In the genomic region with DNA sequence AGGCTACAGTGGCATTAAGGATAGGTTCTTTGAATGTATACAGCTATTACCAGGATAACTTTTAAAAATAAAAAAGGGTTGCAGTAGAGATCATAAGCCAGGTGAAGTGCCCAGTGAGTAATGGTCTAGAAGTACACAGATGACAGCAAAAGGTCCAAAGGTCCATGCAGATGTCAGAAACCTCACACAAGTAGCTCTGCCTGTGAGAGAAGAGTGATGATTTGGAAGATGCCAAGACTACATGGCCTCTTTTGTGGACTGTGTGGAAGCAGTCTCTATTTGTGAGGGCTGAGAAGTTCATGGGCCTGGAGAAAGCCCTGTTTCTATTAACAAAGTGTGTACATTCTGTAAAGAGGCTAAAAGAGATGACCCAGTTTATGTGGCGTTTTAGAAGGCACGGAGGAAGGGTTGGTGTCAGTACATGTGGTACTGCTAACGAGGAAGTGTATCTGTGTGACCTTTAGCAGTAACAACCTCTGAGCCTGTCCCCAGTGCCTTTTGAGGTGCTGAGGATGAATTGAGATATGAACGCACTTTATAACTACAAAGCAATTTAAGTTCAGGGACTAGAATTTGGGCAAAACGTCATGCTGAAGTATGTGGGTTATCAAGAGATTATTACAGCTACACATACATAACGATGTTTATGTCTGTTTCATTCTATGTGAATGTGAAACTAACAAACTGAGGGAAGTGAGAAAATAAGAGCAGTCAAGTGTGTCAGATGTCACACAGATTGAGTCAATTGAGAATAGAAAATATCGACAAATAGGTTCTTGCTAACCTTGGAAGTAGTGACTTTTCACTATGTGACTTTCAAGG, we compare ENCODE assay signal across 9 cellular contexts. TPM values are rescaled to one million over a fixed set of nuclear protein-coding genes. Genes with fewer than 3 reads are reported as not detected.
A peak's percentile ranks its signal among the peaks of the same experiment; 100 is the strongest.
DNase-seq lines count a peak whose midpoint lies in the region; ATAC-seq and TF ChIP-seq lines count a peak whose summit lies in the region.
"Had no signal": no experiment of that assay in that cellular context is flagged by ENCODE, and none has a peak within 500 bp of the region (broad histone marks: within the 10 kb centered on the region; RNA-seq: fewer than 3 reads in every experiment).

No MANE protein-coding gene starts in this region.

- DNase-seq in GM10266 (ENCODE audit: extremely low spot score) (peak; percentile 64), left cardiac atrium (no peak), mucosa of gallbladder (ENCODE audit: low spot score) (no peak), activated gamma-delta T cell (lab: John Stamatoyannopoulos, UW) (no peak), NCI-H2227 (lab: John Stamatoyannopoulos, UW; ENCODE audit: unreplicated experiment) (no peak), kidney tubule cell (ENCODE audit: low spot score) (no peak)
- DNase-seq: substantia nigra had no signal

- ATAC-seq in GM19467 (IDR thresholded peaks at IDR 0.05; ENCODE audit: unreplicated experiment): peak; percentile 72
- ATAC-seq in HG03432 (IDR thresholded peaks at IDR 0.05; ENCODE audit: unreplicated experiment): peak; percentile 86
- ATAC-seq in left cardiac atrium: peak; percentile 17 to 34

- no peak for TF ChIP-seq CTCF in GM10266 (IDR thresholded peaks at IDR 0.05; ENCODE audit: control insufficient read depth, insufficient read depth, low read depth, missing control alignments)

- intact Hi-C loops in left cardiac atrium (cut with DNase I): no loop called here

RNA-seq across cellular contexts. Expression of gene CYCS, which starts 7.6 kb away (rescaled TPM):
- total RNA-seq in left cardiac atrium (100 to 1,000 TPM; 568 to 656 TPM), mucosa of gallbladder (120 TPM)

Comparison
In these comparisons a context has a peak if more than half of its experiments do, and no peak if none do; other contexts are left out.
1. ATAC-seq: peak in every context shown above with its lines; median percentile 86 in HG03432; 72 in GM19467; 26 in left cardiac atrium.